ENCODE assay signal across 8 cellular contexts in genomic region chr14:103512701-103513611, GRCh38. TPM values are rescaled to one million over a fixed set of nuclear protein-coding genes. Genes with fewer than 3 reads are reported as not detected.
DNase-seq lines count a peak whose midpoint lies in the region; TF ChIP-seq lines count a peak whose summit lies in the region.

No MANE protein-coding gene starts in this region.

- TF ChIP-seq CTCF in AG10803 (conservative IDR thresholded peaks at IDR 0.05; ENCODE audit: low read length) = peak; percentile 24
- TF ChIP-seq CTCF in MCF 10A (IDR thresholded peaks at IDR 0.05; ENCODE audit: unreplicated experiment) = no peak

- H3K9me3 Mint-ChIP-seq in MCF 10A (ENCODE audit: unreplicated experiment) = no peaks in the 10 kb centered on the region

- intact Hi-C loops in MCF 10A (cut with micrococcal nuclease) = no loop called here

- peaks cover 42% of the 10 kb centered on the region for H3K36me3 Mint-ChIP-seq in MCF 10A (ENCODE audit: insufficient read depth, unreplicated experiment)

- no peak overlapping the region for H3K4me3 ChIP-seq in AG10803 (ENCODE audit: low read length)

- no peaks in the 10 kb centered on the region for H3K27me3 Mint-ChIP-seq in MCF 10A (ENCODE audit: insufficient read depth, unreplicated experiment)

- POLR2A ChIA-PET in MCF 10A (lab: Yijun Ruan, JAX) = interaction anchor here (0.5 to 3.5 kb wide), 15 partner anchors 8 to 212 kb away, joined by 3 to 30 read pairs (median 4); partner anchors contain the start of genes BAG5, COA8, TRMT61A and XRCC3

- H3K4me3 Mint-ChIP-seq in MCF 10A (ENCODE audit: unreplicated experiment) = peak overlapping the region; percentile 55

- peak overlapping the region; percentile 84 for H3K27ac Mint-ChIP-seq in MCF 10A (ENCODE audit: low read depth, unreplicated experiment)

- no TSS peak for BruUV-seq in MCF 10A (replicated peaks; lab: Mats Ljungman, UMichigan)

- peak; percentile 91 for DNase-seq in AG10803 (ENCODE audit: low read depth)
- peak; percentile 94 for DNase-seq in NCI-H1105 (lab: John Stamatoyannopoulos, UW)
- DNase-seq in MCF 10A (ENCODE audit: unreplicated experiment) = peak; percentile 89
- DNase-seq in left kidney (ENCODE audit: low read depth, low spot score) = peak; percentile 66
- no peak for DNase-seq in SW 1271 (lab: John Stamatoyannopoulos, UW)
- DNase-seq in pons (ENCODE audit: low spot score) = no peak
- no peak for DNase-seq in stimulated activated naive CD4-positive, alpha-beta T cell treated with Interleukin-2 at 50 U/mL for 16 hours (lab: John Stamatoyannopoulos, UW)

- CTCF ChIA-PET in MCF 10A (lab: Yijun Ruan, JAX) = interaction anchor here (0.5 to 1.1 kb wide), 6 partner anchors 11 to 200 kb away, joined by 3 to 5 read pairs (median 3); no protein-coding TSS in a partner anchor

- peaks cover 19% of the 10 kb centered on the region for H3K4me1 Mint-ChIP-seq in MCF 10A (ENCODE audit: insufficient read depth, unreplicated experiment)

- H3K27ac ChIP-seq in temporal lobe (ENCODE audit: low read depth, low read length) = peak overlapping the region; percentile 87

RNA-seq across cellular contexts. Expression of gene CKB, which starts 9.7 kb away (rescaled TPM):
- total RNA-seq in MCF 10A (2022) = 5.7 and 8.5 TPM in 2 replicates
- 249 TPM for total RNA-seq in temporal lobe

RNA-seq across cellular contexts. Expression of gene TRMT61A, which starts 16.0 kb away (rescaled TPM):
- total RNA-seq in MCF 10A (2022) = 10.2 and 15.8 TPM in 2 replicates
- 4.7 TPM for total RNA-seq in temporal lobe

RNA-seq across cellular contexts. Expression of gene BAG5, which starts 49.5 kb away (rescaled TPM):
- total RNA-seq in MCF 10A (2022) = 30.9 and 35.3 TPM in 2 replicates
- total RNA-seq in temporal lobe = 32.2 TPM

RNA-seq across cellular contexts. Expression of gene COA8, which starts 49.8 kb away (rescaled TPM):
- 68.9 and 70.8 TPM in 2 replicates for total RNA-seq in MCF 10A (2022)
- total RNA-seq in temporal lobe = 26.8 TPM

Comparison
In these comparisons a context has a peak if more than half of its experiments do, and no peak if none do; other contexts are left out.
1. DNase-seq: peak in AG10803 (single experiment), NCI-H1105 (single experiment), MCF 10A (single experiment) and left kidney (single experiment); none in SW 1271 (0 of 2), pons (single experiment) and stimulated activated naive CD4-positive, alpha-beta T cell treated with Interleukin-2 at 50 U/mL for 16 hours (single experiment).
2. RNA of gene CKB, which starts 9.7 kb away (total RNA-seq): 249 TPM in temporal lobe (single experiment); 5.7 to 8.5 TPM in MCF 10A; every median in the first group is over 10 times any median in the second.